17 cellular contexts compared by ENCODE assay signal in the genomic region with DNA sequence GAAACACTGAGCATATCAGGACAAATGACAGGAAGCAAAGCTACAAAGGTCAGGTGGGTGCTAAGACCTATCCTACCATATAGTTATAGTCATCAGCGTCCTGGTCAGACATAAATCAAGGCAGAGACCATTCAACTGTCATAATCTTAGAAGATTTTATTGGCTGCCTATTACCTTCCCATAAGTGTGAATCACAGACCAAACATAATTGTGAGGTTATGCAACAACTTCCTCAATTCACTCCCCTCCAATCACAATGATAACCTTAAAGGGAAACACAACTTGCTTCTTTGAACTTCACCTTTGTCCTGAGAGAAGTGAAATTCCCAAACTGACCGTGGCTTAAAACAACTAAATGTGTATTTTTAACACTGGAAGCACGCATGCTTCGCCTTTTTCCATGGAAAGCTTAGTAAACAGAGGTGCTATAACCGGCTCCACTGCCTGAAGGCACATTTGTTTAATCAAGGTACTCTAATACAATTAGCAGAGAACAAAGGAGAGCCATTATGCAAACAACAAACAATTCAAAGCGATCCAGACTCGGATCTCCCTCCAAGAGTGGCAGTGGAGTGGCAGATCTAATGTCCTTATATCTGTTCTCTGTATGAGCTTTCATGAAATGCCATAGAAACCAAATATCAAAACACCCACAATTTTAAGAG.
DNase-seq lines count a peak whose midpoint lies in the region; ATAC-seq and TF ChIP-seq lines count a peak whose summit lies in the region.
"Had no signal": no experiment of that assay in that cellular context is flagged by ENCODE, and none has a peak within 500 bp of the region (broad histone marks: within the 10 kb centered on the region; RNA-seq: fewer than 3 reads in every experiment).

No MANE protein-coding gene starts in this region.

- CTCF ChIA-PET in HEK293T (lab: Yijun Ruan, JAX) = no interaction called here

- no peak for ATAC-seq in HG03095 (IDR thresholded peaks at IDR 0.05; ENCODE audit: unreplicated experiment)
- no peak for ATAC-seq in GM19328 (IDR thresholded peaks at IDR 0.05; ENCODE audit: unreplicated experiment)
- ATAC-seq: activated CD8-positive, alpha-beta memory T cell treated with anti-CD3 and anti-CD28 coated beads, Interleukin-2, amount 10 ng/mL, durations not matched to agents 7 days and 5 days; foreskin keratinocyte; PC-3 had no signal

- WGBS in tibial nerve, 2 donors = 16 to 21% methylated on average over 7 of the region's 7 CpGs

- peaks cover 0 to 4% of the 10 kb centered on the region in 2 donors for H3K9me3 ChIP-seq in mucosa of rectum (ENCODE audit: control insufficient read depth in 2 of 2, low read length in 2 of 2)
- peaks cover 0 to 6% (median 0%) of the 10 kb centered on the region in 4 donors for H3K9me3 ChIP-seq in tibial nerve
- H3K9me3 ChIP-seq: left ventricle myocardium inferior had no signal

- TF ChIP-seq EP300 in tibial nerve (IDR thresholded peaks at IDR 0.05) = no peak

- H3K27me3 ChIP-seq in mucosa of rectum (ENCODE audit: control insufficient read depth in 2 of 2, insufficient read depth in 2 of 2, low read length in 2 of 2) (no peaks in the 10 kb centered on the region), tibial nerve (no peaks in the 10 kb centered on the region)
- H3K27me3 ChIP-seq: foreskin keratinocyte had no signal

- TF ChIP-seq CTCF in tibial nerve (IDR thresholded peaks at IDR 0.05) = no peak

- peak overlapping the region; percentile 11 to 29 for H3K4me3 ChIP-seq in mucosa of rectum (ENCODE audit: low read length in 2 of 2)
- H3K4me3 ChIP-seq in tibial nerve = no peak overlapping the region
- H3K4me3 ChIP-seq: left ventricle myocardium inferior had no signal

- peak overlapping the region in 1 of 2 donors; percentile 45 for H3K9ac ChIP-seq in mucosa of rectum (ENCODE audit: low read depth in 1 of 2, low read length in 2 of 2)

- H3K4me1 ChIP-seq in mucosa of rectum (ENCODE audit: control insufficient read depth in 2 of 2, insufficient read depth in 2 of 2, low read length in 2 of 2) = peaks cover 13 to 29% of the 10 kb centered on the region in 2 donors
- no peaks in the 10 kb centered on the region for H3K4me1 ChIP-seq in tibial nerve
- H3K4me1 ChIP-seq: foreskin keratinocyte, left ventricle myocardium inferior had no signal

- DNase-seq in ELF-1 (ENCODE audit: low read depth, low spot score) (peak; percentile 45), NCI-H2029 (lab: John Stamatoyannopoulos, UW) (peak; percentile 86), SW480 (ENCODE audit: low spot score) (peak; percentile 19), HEK293T (ENCODE audit: extremely low spot score) (no peak), tibial nerve (ENCODE audit: low spot score in 2 of 2) (no peak)
- DNase-seq: activated CD8-positive, alpha-beta memory T cell treated with anti-CD3 and anti-CD28 coated beads, Interleukin-2, amount 10 ng/mL, durations not matched to agents 7 days and 5 days; activated effector memory CD4-positive, alpha-beta T cell treated with anti-CD3 and anti-CD28 coated beads, Interleukin-2, amount 50 U/mL, for 16 hours; CD8-positive, alpha-beta memory T cell; left ventricle myocardium inferior; NCI-H1092 treated with DMSO at 0.1 percent for 48 hours; PC-3; stimulated activated CD4-positive, alpha-beta T cell treated with anti-CD3 and anti-CD28 coated beads, Interleukin-2, amount 100 ng/mL, for 48 hours; T1000 had no signal

- TF ChIP-seq POLR2A in tibial nerve (IDR thresholded peaks at IDR 0.05) = no peak

- H3K27ac ChIP-seq in mucosa of rectum (ENCODE audit: low read depth in 2 of 2, low read length in 2 of 2) = peak overlapping the region; percentile 85 to 87
- H3K27ac ChIP-seq in tibial nerve = no peak overlapping the region
- H3K27ac ChIP-seq: foreskin keratinocyte, left ventricle myocardium inferior had no signal

- no peaks in the 10 kb centered on the region for H3K36me3 ChIP-seq in mucosa of rectum (ENCODE audit: control insufficient read depth in 2 of 2, insufficient read depth in 2 of 2, low read length in 2 of 2)
- H3K36me3 ChIP-seq in tibial nerve = no peaks in the 10 kb centered on the region
- H3K36me3 ChIP-seq: left ventricle myocardium inferior had no signal

- POLR2A ChIA-PET in HEK293T (lab: Yijun Ruan, JAX) = no interaction called here

TF ChIP-seq in HEK293T, 16 proteins besides CTCF, POLR2A, EP300 and RAD21:
- no peak for TF ChIP-seq ELF4 (IDR thresholded peaks at IDR 0.05)
- no peak for TF ChIP-seq FOXA1 (IDR thresholded peaks at IDR 0.05)
- TF ChIP-seq FOXK2 (IDR thresholded peaks at IDR 0.05) = no peak
- TF ChIP-seq ARNT (IDR thresholded peaks at IDR 0.05) = no peak
- TF ChIP-seq SUZ12 (IDR thresholded peaks at IDR 0.05) = no peak
- no peak for TF ChIP-seq BHLHE40 (IDR thresholded peaks at IDR 0.05; ENCODE audit: borderline replicate concordance)
- TF ChIP-seq ZNF384 (IDR thresholded peaks at IDR 0.05) = no peak
- no peak for TF ChIP-seq SP1 (IDR thresholded peaks at IDR 0.05)
- TF ChIP-seq FOXM1 (IDR thresholded peaks at IDR 0.05; ENCODE audit: borderline replicate concordance) = no peak
TF ChIP-seq in HEK293T: peak in this region for 0.

Comparison
In these comparisons a context has a peak if more than half of its experiments do, and no peak if none do; other contexts are left out.
1. DNase-seq: peak in ELF-1 (single experiment), NCI-H2029 (single experiment) and SW480 (single experiment); none in HEK293T (single experiment) and tibial nerve (0 of 2).
2. H3K27ac ChIP-seq: peak in mucosa of rectum (2 of 2); none in tibial nerve (0 of 4).
3. H3K4me3 ChIP-seq: peak in mucosa of rectum (2 of 2); none in tibial nerve (0 of 4).